Comparison of ENCODE assay signal across 8 cellular contexts in genomic region chr12:108616941-108617858, GRCh38. TPM values are rescaled to one million over a fixed set of nuclear protein-coding genes. Genes with fewer than 3 reads are reported as not detected.
DNase-seq lines count a peak whose midpoint lies in the region; ATAC-seq, FAIRE-seq and TF ChIP-seq lines count a peak whose summit lies in the region.

No MANE protein-coding gene starts in this region.

- H3K27ac Mint-ChIP-seq in naive B cell, result peak overlapping the region; percentile 88 to 99 (median 98)

- intact Hi-C loops in stomach (cut with DNase I; ENCODE audit: low total_unique reads), result no loop called here

- H3K4me3 Mint-ChIP-seq in naive B cell, result peak overlapping the region in 7 of 8 donors; percentile 6 to 85 (median 67)

- H3K27me3 Mint-ChIP-seq in naive B cell, result no peaks in the 10 kb centered on the region

- FAIRE-seq in H54 (lab: Jason Lieb, UNC), result no peak

- DNase-seq in GM12864 (ENCODE audit: low read depth), result peak; percentile 90
- peak; percentile 76 for DNase-seq in H54 (ENCODE audit: insufficient read length, low spot score)
- peak; percentile 48 for DNase-seq in NAMALWA (ENCODE audit: low spot score)
- peak; percentile 37 to 71 for DNase-seq in activated T-helper 1 cell treated with anti-CD3 and anti-CD28 coated beads, Interleukin-2, amount 50 U/mL, for 16 hours (ENCODE audit: low read depth in 1 of 2, low spot score in 1 of 2)
- DNase-seq in naive B cell, result peak; percentile 82
- DNase-seq in DMS53 (lab: John Stamatoyannopoulos, UW), result no peak
- no peak for DNase-seq in stomach
- no peak for DNase-seq in ureter (ENCODE audit: low spot score)

- no peak for TF ChIP-seq EP300 in stomach (IDR thresholded peaks at IDR 0.05)

- H3K4me3 ChIP-seq in GM12864 (ENCODE audit: low read depth, low read length), result no peak overlapping the region
- no peak overlapping the region for H3K4me3 ChIP-seq in stomach

- H3K27ac ChIP-seq in stomach, result peak overlapping the region in 2 of 5 donors; percentile 11 to 48

- peaks cover 0 to 9% (median 4%) of the 10 kb centered on the region in 7 donors for H3K9me3 Mint-ChIP-seq in naive B cell

- H3K27me3 ChIP-seq in stomach, result no peaks in the 10 kb centered on the region

- H3K36me3 ChIP-seq in stomach, result peaks cover 0 to 6% (median 0%) of the 10 kb centered on the region in 4 donors

- 68 to 75% (median 73%) methylated on average over 14 of the region's 14 CpGs for WGBS in stomach, 5 donors

- peak; percentile 88 to 89 for ATAC-seq in naive B cell (ENCODE audit: low read depth in 2 of 2)

- H3K36me3 Mint-ChIP-seq in naive B cell, result peaks cover 12 to 19% of the 10 kb centered on the region in 2 donors

- TF ChIP-seq CTCF in GM12864 (IDR thresholded peaks at IDR 0.05; ENCODE audit: low read depth, low read length, missing control alignments) (no peak), stomach (IDR thresholded peaks at IDR 0.05) (no peak)

- H3K4me1 ChIP-seq in stomach, result peaks cover 0 to 40% (median 17%) of the 10 kb centered on the region in 4 donors

- peaks cover 54 to 89% (median 62%) of the 10 kb centered on the region in 3 donors for H3K4me1 Mint-ChIP-seq in naive B cell

- 0 out of 2 replicates have a peak, but pooled peaks have one; percentile 6 for TF ChIP-seq POLR2A in H54 (IDR thresholded peaks at IDR 0.05; ENCODE audit: low read depth, low read length)
- no peak for TF ChIP-seq POLR2A in stomach (IDR thresholded peaks at IDR 0.05)

- H3K9me3 ChIP-seq in stomach, result no peaks in the 10 kb centered on the region

RNA-seq across cellular contexts. Expression of gene SELPLG, which starts 16.5 kb away (rescaled TPM):
- polyA plus RNA-seq in naive B cell (ENCODE audit: low read depth in 6 of 6) (10 to 100 TPM; 28.4 to 56.4 (median 36.0) TPM), stomach (1 to 10 TPM; 1.7 to 4.1 (median 3.5) TPM)
- total RNA-seq in stomach (1 to 10 TPM; 1.2 to 6.1 (median 2.4) TPM), ureter (4.3 TPM)

RNA-seq across cellular contexts. Expression of gene TMEM119, which starts 19.3 kb away (rescaled TPM):
- polyA plus RNA-seq in naive B cell (ENCODE audit: low read depth in 6 of 6) (not detected), stomach (10 to 100 TPM in 2 of 3 donors, 1 to 10 TPM in 1; 1.3 to 17.1 (median 14.8) TPM)
- total RNA-seq in stomach (10 to 100 TPM in 2 of 5 donors, under 1 TPM in 2, not detected in 1; 0.45 to 16.2 (median 6.0) TPM), ureter (15.9 TPM)

RNA-seq across cellular contexts. Expression of gene ISCU, which starts 54.8 kb away (rescaled TPM):
- polyA plus RNA-seq in naive B cell (ENCODE audit: low read depth in 6 of 6), result 100 to 1,000 TPM; 316 to 418 (median 365) TPM
- total RNA-seq in stomach, result 100 to 1,000 TPM in 3 of 5 donors, 10 to 100 TPM in 2; 83.3 to 251 (median 154) TPM
- polyA plus RNA-seq in stomach, result 100 to 1,000 TPM; 140 to 256 (median 177) TPM
- 131 TPM for total RNA-seq in ureter

RNA-seq across cellular contexts. Expression of gene SART3, which starts 56.2 kb away (rescaled TPM):
- polyA plus RNA-seq in naive B cell (ENCODE audit: low read depth in 6 of 6) (10 to 100 TPM; 24.7 to 57.9 (median 36.4) TPM), stomach (10 to 100 TPM; 11.7 to 12.4 (median 12.0) TPM)
- total RNA-seq in stomach (100 to 1,000 TPM in 1 of 5 donors, 10 to 100 TPM in 4; 47.2 to 106 (median 56.2) TPM), ureter (64.9 TPM)

Comparison
In these comparisons a context has a peak if more than half of its experiments do, and no peak if none do; other contexts are left out.
1. DNase-seq: peak in GM12864 (single experiment), H54 (single experiment), NAMALWA (single experiment), activated T-helper 1 cell treated with anti-CD3 and anti-CD28 coated beads, Interleukin-2, amount 50 U/mL, for 16 hours (2 of 2) and naive B cell (single experiment); none in DMS53 (single experiment), stomach (single experiment) and ureter (single experiment).